In the genomic region with DNA sequence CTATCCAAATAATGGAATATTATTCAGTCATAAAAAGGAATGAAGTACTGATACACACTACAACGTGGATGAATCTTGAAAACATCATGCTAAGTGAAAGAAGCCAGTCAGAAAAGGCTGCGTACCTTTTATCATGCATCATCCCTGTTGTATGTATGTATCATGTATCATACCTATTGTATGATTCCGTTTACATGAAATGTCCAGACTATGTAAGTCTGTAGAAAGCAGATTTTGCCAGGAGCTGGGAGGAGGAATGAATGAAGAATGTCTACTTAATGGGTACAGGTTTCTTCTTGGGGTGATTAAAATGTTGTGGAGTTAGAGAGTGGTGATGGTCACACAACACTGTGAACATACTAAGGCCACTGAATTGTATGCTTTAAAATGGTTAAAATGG, we compare ENCODE assay signal across 21 cellular contexts.
DNase-seq lines count a peak whose midpoint lies in the region; ATAC-seq and TF ChIP-seq lines count a peak whose summit lies in the region.
"Had no signal": no experiment of that assay in that cellular context is flagged by ENCODE, and none has a peak within 500 bp of the region (broad histone marks: within the 10 kb centered on the region; RNA-seq: fewer than 3 reads in every experiment).

No MANE protein-coding gene starts in this region.

- no peak overlapping the region for H2AFZ ChIP-seq in SK-N-SH (ENCODE audit: low read depth)

- peaks cover 53% of the 10 kb centered on the region for H3K36me3 Mint-ChIP-seq in CD4-positive, CD25-positive, alpha-beta regulatory T cell
- peaks cover 98% of the 10 kb centered on the region for H3K36me3 Mint-ChIP-seq in HFFc6 (ENCODE audit: low read depth)
- peaks cover 85% of the 10 kb centered on the region for H3K36me3 Mint-ChIP-seq in activated naive CD8-positive, alpha-beta T cell treated with anti-CD3 and anti-CD28 coated beads for 36 hours
- H3K36me3 Mint-ChIP-seq in naive thymus-derived CD4-positive, alpha-beta T cell: peaks cover 21 to 77% (median 59%) of the 10 kb centered on the region in 5 donors
- peaks cover 70% of the 10 kb centered on the region for H3K36me3 Mint-ChIP-seq in T-cell

- peaks cover 8 to 15% (median 13%) of the 10 kb centered on the region in 4 donors for H3K4me1 Mint-ChIP-seq in CD4-positive, CD25-positive, alpha-beta regulatory T cell
- peaks cover 100% of the 10 kb centered on the region for H3K4me1 Mint-ChIP-seq in HFFc6 (ENCODE audit: low read depth)
- H3K4me1 Mint-ChIP-seq in activated naive CD8-positive, alpha-beta T cell treated with anti-CD3 and anti-CD28 coated beads for 36 hours: peaks cover 8% of the 10 kb centered on the region
- peaks cover 0 to 20% (median 7%) of the 10 kb centered on the region in 7 donors for H3K4me1 Mint-ChIP-seq in naive thymus-derived CD4-positive, alpha-beta T cell
- H3K4me1 Mint-ChIP-seq in T-cell: peaks cover 0 to 4% (median 4%) of the 10 kb centered on the region in 3 donors

- H3K9me2 ChIP-seq in SK-N-SH: no peaks in the 10 kb centered on the region

- no peak overlapping the region for H3K4me3 Mint-ChIP-seq in CD4-positive, CD25-positive, alpha-beta regulatory T cell
- H3K4me3 Mint-ChIP-seq in HFFc6 (peak overlapping the region; percentile 13; the same call in 1 of the 2 replicates), T-cell (no peak overlapping the region)
- no peak overlapping the region for H3K4me3 Mint-ChIP-seq in activated naive CD8-positive, alpha-beta T cell treated with anti-CD3 and anti-CD28 coated beads for 36 hours
- H3K4me3 Mint-ChIP-seq in naive thymus-derived CD4-positive, alpha-beta T cell: no peak overlapping the region
- H3K4me3 Mint-ChIP-seq: H9 had no signal

- TF ChIP-seq EP300 in SK-N-SH (IDR thresholded peaks at IDR 0.05; ENCODE audit: borderline replicate concordance in 1 of 2, low read depth in 1 of 2, low read length in 1 of 2): no peak

- no peak for TF ChIP-seq RAD21 in SK-N-SH (IDR thresholded peaks at IDR 0.05; ENCODE audit: low read length)

- ATAC-seq in SK-N-SH treated with all-trans-retinoic acid at 6 μM for 48 hours (no peak), T-cell (replicated peaks in 1 of 4) (no peak)
- ATAC-seq in CD4-positive, CD25-positive, alpha-beta regulatory T cell (ENCODE audit: low read depth in 2 of 2): no peak
- no peak for ATAC-seq in naive thymus-derived CD4-positive, alpha-beta T cell

- H3K4me3 ChIP-seq in SK-N-SH (ENCODE audit: low read depth in 2 of 2, low read length in 1 of 2): no peak overlapping the region
- no peak overlapping the region for H3K4me3 ChIP-seq in CD4-positive, CD25-positive, alpha-beta regulatory T cell (ENCODE audit: low read depth, low read length)
- H3K4me3 ChIP-seq in naive thymus-derived CD4-positive, alpha-beta T cell (ENCODE audit: low read length): no peak overlapping the region

- peaks cover 46% of the 10 kb centered on the region for H4K20me1 ChIP-seq in SK-N-SH (ENCODE audit: insufficient read depth)

- H3K27ac ChIP-seq in SK-N-SH (ENCODE audit: low read depth in 2 of 2, low read length in 1 of 2): peak overlapping the region in 1 of 2 experiments; percentile 4; a peak in 1 of 4 replicates
- H3K27ac ChIP-seq in CD4-positive, CD25-positive, alpha-beta regulatory T cell (ENCODE audit: insufficient read depth, low read length, poor library complexity, severe bottlenecking): no peak overlapping the region
- H3K27ac ChIP-seq in naive thymus-derived CD4-positive, alpha-beta T cell (ENCODE audit: low read depth, low read length): no peak overlapping the region
- H3K27ac ChIP-seq: 22Rv1, C4-2B had no signal

- H3K4me2 ChIP-seq in SK-N-SH: no peak overlapping the region

- H3K27me3 ChIP-seq in SK-N-SH (ENCODE audit: insufficient read depth): no peaks in the 10 kb centered on the region
- no peaks in the 10 kb centered on the region for H3K27me3 ChIP-seq in CD4-positive, CD25-positive, alpha-beta regulatory T cell (ENCODE audit: control insufficient read depth, insufficient read depth, low read length)
- no peaks in the 10 kb centered on the region for H3K27me3 ChIP-seq in naive thymus-derived CD4-positive, alpha-beta T cell (ENCODE audit: control insufficient read depth in 2 of 2, insufficient read depth in 2 of 2, low read length in 2 of 2)

- peaks cover 46% of the 10 kb centered on the region for H3K79me2 ChIP-seq in SK-N-SH (ENCODE audit: insufficient read depth)

- POLR2A ChIA-PET in SK-N-SH (lab: Yijun Ruan, JAX): no interaction called here
- POLR2A ChIA-PET in naive thymus-derived CD4-positive, alpha-beta T cell (lab: Charles Lee): interaction anchor here (0.6 to 0.7 kb wide), 3 partner anchors 60 to 172 kb away, joined by 3 read pairs; no protein-coding TSS in a partner anchor
- POLR2A ChIA-PET in T-cell (lab: Charles Lee): no interaction called here

- H3K9me3 ChIP-seq in SK-N-SH: no peaks in the 10 kb centered on the region
- no peaks in the 10 kb centered on the region for H3K9me3 ChIP-seq in CD4-positive, CD25-positive, alpha-beta regulatory T cell (ENCODE audit: control insufficient read depth in 2 of 2, low read length in 2 of 2)
- H3K9me3 ChIP-seq in naive thymus-derived CD4-positive, alpha-beta T cell (ENCODE audit: control insufficient read depth in 2 of 3, low read length in 3 of 3): no peaks in the 10 kb centered on the region

- H3K36me3 ChIP-seq in SK-N-SH (replicated peaks in 1 of 2; ENCODE audit: control insufficient read depth in 1 of 2, insufficient read depth in 2 of 2, low read length in 1 of 2): peaks cover 68 to 94% of the 10 kb centered on the region in 2 experiments
- peaks cover 63% of the 10 kb centered on the region for H3K36me3 ChIP-seq in CD4-positive, CD25-positive, alpha-beta regulatory T cell (ENCODE audit: control insufficient read depth, insufficient read depth, low read length)
- H3K36me3 ChIP-seq in naive thymus-derived CD4-positive, alpha-beta T cell (ENCODE audit: control insufficient read depth in 2 of 3, insufficient read depth in 3 of 3, low read length in 3 of 3): peaks cover 0 to 51% (median 3%) of the 10 kb centered on the region in 3 experiments

- 91% methylated on average over 3 of the region's 3 CpGs for WGBS in SK-N-SH (ENCODE audit: low lambda C conversion rate)

- H3K9ac ChIP-seq in SK-N-SH: no peak overlapping the region

- peaks cover 0 to 3% (median 0%) of the 10 kb centered on the region in 7 donors for H3K9me3 Mint-ChIP-seq in CD4-positive, CD25-positive, alpha-beta regulatory T cell
- H3K9me3 Mint-ChIP-seq in HFFc6: peaks cover 35% of the 10 kb centered on the region
- peaks cover 2% of the 10 kb centered on the region for H3K9me3 Mint-ChIP-seq in activated naive CD8-positive, alpha-beta T cell treated with anti-CD3 and anti-CD28 coated beads for 36 hours
- H3K9me3 Mint-ChIP-seq in naive thymus-derived CD4-positive, alpha-beta T cell: peaks cover 0 to 3% (median 0%) of the 10 kb centered on the region in 11 donors
- H3K9me3 Mint-ChIP-seq in T-cell: no peaks in the 10 kb centered on the region
- H3K9me3 Mint-ChIP-seq: H9 had no signal

- peaks cover 99% of the 10 kb centered on the region for H3F3A ChIP-seq in SK-N-SH (replicated peaks; ENCODE audit: insufficient read depth)

- DNase-seq in SK-N-SH (no peak), HFFc6 (no peak), NCI-H69 (lab: John Stamatoyannopoulos, UW) (no peak), T-cell (no peak)
- no peak for DNase-seq in CD4-positive, CD25-positive, alpha-beta regulatory T cell
- DNase-seq in activated naive CD8-positive, alpha-beta T cell treated with anti-CD3 and anti-CD28 coated beads for 36 hours: no peak
- no peak for DNase-seq in naive thymus-derived CD4-positive, alpha-beta T cell
- DNase-seq: AML-193, DMS 273 treated with DMSO at 0.1 percent for 48 hours, DND-41, H9, NCI-H1092 treated with DMSO at 0.1 percent for 48 hours, NCI-H146, NCI-H2081 treated with DMSO at 0.1 percent for 48 hours, NCI-H510A, NCI-H774, OCI-M1, SIG-M5 had no signal

- no peak for TF ChIP-seq CTCF in SK-N-SH (IDR thresholded peaks at IDR 0.05)
- TF ChIP-seq CTCF in HFFc6 (IDR thresholded peaks at IDR 0.05): no peak

- H3K27me3 Mint-ChIP-seq in CD4-positive, CD25-positive, alpha-beta regulatory T cell: no peaks in the 10 kb centered on the region
- H3K27me3 Mint-ChIP-seq in HFFc6 (ENCODE audit: insufficient read depth) (peaks cover 86% of the 10 kb centered on the region), T-cell (no peaks in the 10 kb centered on the region)
- H3K27me3 Mint-ChIP-seq in activated naive CD8-positive, alpha-beta T cell treated with anti-CD3 and anti-CD28 coated beads for 36 hours: peaks cover 5% of the 10 kb centered on the region
- H3K27me3 Mint-ChIP-seq in naive thymus-derived CD4-positive, alpha-beta T cell: no peaks in the 10 kb centered on the region

- intact Hi-C loops in naive thymus-derived CD4-positive, alpha-beta T cell (cut with micrococcal nuclease): no loop called here

- CTCF ChIA-PET in SK-N-SH (lab: Yijun Ruan, JAX) (interaction anchor here (1.5 to 9.4 kb wide), 2 partner anchors 15 to 25 kb away, joined by 3 to 95 read pairs; no protein-coding TSS in a partner anchor), T-cell (lab: Charles Lee) (interaction anchor here in 1 of 2 donors (0.6 kb wide), 1 partner anchor 124 kb away, joined by 7 read pairs; no protein-coding TSS in a partner anchor)
- CTCF ChIA-PET in naive thymus-derived CD4-positive, alpha-beta T cell (lab: Charles Lee): no interaction called here

- H3K4me1 ChIP-seq in SK-N-SH (ENCODE audit: control insufficient read depth in 1 of 2, insufficient read depth in 2 of 2, low read depth in 1 of 2, low read length in 1 of 2): peaks cover 3% of the 10 kb centered on the region in 2 experiments; a peak in 3 of 4 replicates
- H3K4me1 ChIP-seq in CD4-positive, CD25-positive, alpha-beta regulatory T cell (ENCODE audit: control insufficient read depth, insufficient read depth, low read length, poor library complexity, severe bottlenecking): no peaks in the 10 kb centered on the region
- no peaks in the 10 kb centered on the region for H3K4me1 ChIP-seq in naive thymus-derived CD4-positive, alpha-beta T cell (ENCODE audit: control insufficient read depth in 2 of 2, insufficient read depth in 2 of 2, low read length in 2 of 2)

- H3K27ac Mint-ChIP-seq in CD4-positive, CD25-positive, alpha-beta regulatory T cell: peak overlapping the region in 2 of 3 donors; percentile 6 to 14
- peak overlapping the region; percentile 80 for H3K27ac Mint-ChIP-seq in HFFc6
- H3K27ac Mint-ChIP-seq in activated naive CD8-positive, alpha-beta T cell treated with anti-CD3 and anti-CD28 coated beads for 36 hours: peak overlapping the region; percentile 13
- no peak overlapping the region for H3K27ac Mint-ChIP-seq in naive thymus-derived CD4-positive, alpha-beta T cell
- H3K27ac Mint-ChIP-seq in T-cell: no peak overlapping the region
- H3K27ac Mint-ChIP-seq: H9 had no signal

TF ChIP-seq in SK-N-SH, 30 proteins besides CTCF, POLR2A, EP300 and RAD21 (continues in another document):
- 0 out of 2 replicates have a peak, but pooled peaks have one; percentile 12 for TF ChIP-seq JUND (IDR thresholded peaks at IDR 0.05)
- TF ChIP-seq RFX5 (IDR thresholded peaks at IDR 0.05; ENCODE audit: low read length): no peak

TF ChIP-seq in SK-N-SH treated with all-trans-retinoic acid at 6 μM for 48 hours, 23 proteins besides CTCF, POLR2A, EP300 and RAD21:
- no peak for TF ChIP-seq ZFP30 (CRISPR knock-in tag; IDR thresholded peaks at IDR 0.05)
- no peak for TF ChIP-seq CSDC2 (CRISPR knock-in tag; IDR thresholded peaks at IDR 0.05)

Comparison
In these comparisons a context has a peak if more than half of its experiments do, and no peak if none do; other contexts are left out.
1. H3K27ac Mint-ChIP-seq: peak in CD4-positive, CD25-positive, alpha-beta regulatory T cell (2 of 3), HFFc6 (single experiment) and activated naive CD8-positive, alpha-beta T cell treated with anti-CD3 and anti-CD28 coated beads for 36 hours (single experiment); none in naive thymus-derived CD4-positive, alpha-beta T cell (0 of 9) and T-cell (0 of 2).